17 cellular contexts compared by ENCODE assay signal in the genomic region with DNA sequence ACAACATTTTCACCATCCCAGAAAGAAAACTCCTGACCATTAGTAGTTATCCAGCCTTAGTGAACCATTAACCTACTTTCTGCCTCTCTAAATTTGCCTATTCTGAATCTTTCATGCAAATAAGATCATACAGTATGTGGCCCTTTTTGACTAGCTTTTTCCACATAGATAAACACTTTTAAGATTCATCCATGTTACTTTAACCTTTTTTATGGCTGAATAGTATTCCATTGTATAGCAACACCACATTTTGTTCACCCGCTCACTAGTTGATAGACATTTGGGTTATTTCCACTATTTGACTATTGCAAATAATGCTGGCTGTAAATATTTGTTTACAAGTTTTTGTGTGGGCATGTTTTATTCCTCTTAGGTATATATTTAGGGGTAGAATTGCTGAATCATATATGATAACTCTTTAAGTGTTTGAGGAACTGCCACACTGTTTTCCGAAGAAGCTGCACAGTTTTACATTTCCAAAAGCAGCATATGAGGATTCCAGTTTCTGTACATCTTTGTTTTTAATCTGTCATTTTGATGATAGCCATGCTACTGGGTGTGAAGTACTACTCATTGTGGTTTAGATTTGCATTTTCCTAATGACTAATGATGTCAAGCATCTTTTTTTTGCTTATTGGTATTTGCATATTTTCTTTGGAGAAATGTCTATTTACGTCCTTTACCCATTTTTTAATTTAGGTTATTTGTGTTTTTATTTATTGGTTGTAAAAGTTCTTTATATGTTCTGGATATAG. TPM values are rescaled to one million over a fixed set of nuclear protein-coding genes. Genes with fewer than 3 reads are reported as not detected.
A peak's percentile ranks its signal among the peaks of the same experiment; 100 is the strongest.
DNase-seq lines count a peak whose midpoint lies in the region; ATAC-seq, FAIRE-seq and TF ChIP-seq lines count a peak whose summit lies in the region.
"Had no signal": no experiment of that assay in that cellular context is flagged by ENCODE, and none has a peak within 500 bp of the region (broad histone marks: within the 10 kb centered on the region; RNA-seq: fewer than 3 reads in every experiment).

No MANE protein-coding gene starts in this region.

- H4K20me1 ChIP-seq in HepG2 (ENCODE audit: insufficient read depth, low read length) = no peaks in the 10 kb centered on the region

- DNase-seq in GM12892 (ENCODE audit: insufficient read length) (no peak), fibroblast of mammary gland (ENCODE audit: low read depth) (peak; percentile 23), psoas muscle (no peak), HepG2 (ENCODE audit: low spot score) (no peak), DMS79 (lab: John Stamatoyannopoulos, UW) (no peak)
- no peak for DNase-seq in stimulated activated naive CD4-positive, alpha-beta T cell treated with Interleukin-2 at 50 U/mL for 16 hours (lab: John Stamatoyannopoulos, UW)
- DNase-seq: BE2C; CD4-positive, alpha-beta memory T cell; DMS79 treated with DMSO at 0.1 percent for 48 hours; EL had no signal

- H3K27ac ChIP-seq in HEK293 (ENCODE audit: extremely low read depth, low read depth, low read length) = no peak overlapping the region
- no peak overlapping the region for H3K27ac ChIP-seq in psoas muscle
- H3K27ac ChIP-seq in HepG2 (ENCODE audit: extremely low read length, insufficient read depth, low read length) = no peak overlapping the region
- H3K27ac ChIP-seq: A549, C4-2B, HL-60 had no signal

- in situ Hi-C loops in HepG2 (cut with HindIII; ENCODE audit: extremely low pct_ligation_motif_present, low pct_unique_long_range_greater_than_20kb) = loop anchor here (10.0 kb wide), 1 partner anchor 1012 kb away; no protein-coding TSS in a partner anchor

- POLR2A ChIA-PET in HEK293 (lab: Yijun Ruan, JAX) = no interaction called here
- POLR2A ChIA-PET in HepG2 (lab: Yijun Ruan, JAX) = no interaction called here

- peak; percentile 60 for ATAC-seq in activated T-helper 17 cell treated with anti-CD3 and anti-CD28 coated beads, Interleukin-2, amount 50 U/mL, for 72 hours (replicated peaks)
- ATAC-seq in psoas muscle (no peak), HepG2 (no peak)
- ATAC-seq: A549, HCT116 had no signal

- TF ChIP-seq EP300 in HepG2 (IDR thresholded peaks at IDR 0.05; ENCODE audit: low read depth in 2 of 2, low read length in 2 of 2) (no peak), HepG2 (CRISPR knock-in tag; IDR thresholded peaks at IDR 0.05; ENCODE audit: borderline replicate concordance) (no peak)

- H3K4me3 Mint-ChIP-seq in activated T-helper 17 cell treated with anti-CD3 and anti-CD28 coated beads, Interleukin-2, amount 50 U/mL, for 72 hours = no peak overlapping the region
- H3K4me3 Mint-ChIP-seq: CD4-positive, alpha-beta memory T cell had no signal

- TF ChIP-seq RAD21 in HepG2 (CRISPR knock-in tag; IDR thresholded peaks at IDR 0.05) = no peak

- no peak overlapping the region for H3K4me2 ChIP-seq in HepG2 (ENCODE audit: low read depth, low read length)
- H3K4me2 ChIP-seq: A549 had no signal

- CTCF ChIA-PET in HEK293 (lab: Yijun Ruan, JAX) = interaction anchor here (0.7 to 0.9 kb wide), 2 partner anchors 11 to 558 kb away, joined by 3 to 4 read pairs; no protein-coding TSS in a partner anchor
- CTCF ChIA-PET in HepG2 (lab: Yijun Ruan, JAX; ENCODE audit: low intra/inter-chr PET ratio, low total read pairs) = no interaction called here

- H3K27ac Mint-ChIP-seq in activated T-helper 17 cell treated with anti-CD3 and anti-CD28 coated beads, Interleukin-2, amount 50 U/mL, for 72 hours = no peak overlapping the region
- H3K27ac Mint-ChIP-seq: CD4-positive, alpha-beta memory T cell had no signal

- H3K4me1 Mint-ChIP-seq in activated T-helper 17 cell treated with anti-CD3 and anti-CD28 coated beads, Interleukin-2, amount 50 U/mL, for 72 hours = no peaks in the 10 kb centered on the region

- H3K4me1 ChIP-seq in HEK293 (ENCODE audit: control insufficient read depth, insufficient read depth, low read length) (peaks cover 3% of the 10 kb centered on the region; the same call in 1 of the 2 replicates), psoas muscle (no peaks in the 10 kb centered on the region), HepG2 (ENCODE audit: insufficient read depth, low read length) (no peaks in the 10 kb centered on the region)
- H3K4me1 ChIP-seq: A549 had no signal

- no peak for TF ChIP-seq CTCF in HEK293 (tag by site-specific recombination; IDR thresholded peaks at IDR 0.05)
- TF ChIP-seq CTCF in fibroblast of mammary gland (conservative IDR thresholded peaks at IDR 0.05; ENCODE audit: control insufficient read depth, insufficient read depth, low read depth, low read length) = no peak
- TF ChIP-seq CTCF in psoas muscle (IDR thresholded peaks at IDR 0.05) = no peak
- TF ChIP-seq CTCF in HepG2 (CRISPR knock-in tag; IDR thresholded peaks at IDR 0.05) = no peak

- no peaks in the 10 kb centered on the region for H3K36me3 ChIP-seq in HEK293 (ENCODE audit: control insufficient read depth in 2 of 2, insufficient read depth in 1 of 2, low read length in 2 of 2)
- H3K36me3 ChIP-seq in psoas muscle (ENCODE audit: insufficient read depth in 1 of 2, low read depth in 1 of 2) = peaks cover 0 to 8% of the 10 kb centered on the region in 2 donors
- H3K36me3 ChIP-seq in HepG2 (replicated peaks in 1 of 2; ENCODE audit: control insufficient read depth in 1 of 2, insufficient read depth in 2 of 2, low read length in 2 of 2) = peaks cover 0 to 5% of the 10 kb centered on the region in 2 experiments; a peak in 1 of 5 replicates
- H3K36me3 ChIP-seq: BE2C had no signal

- H3K9me3 ChIP-seq in HEK293 (ENCODE audit: control insufficient read depth, insufficient read depth, low read depth, low read length) = no peaks in the 10 kb centered on the region
- H3K9me3 ChIP-seq in psoas muscle = no peaks in the 10 kb centered on the region
- no peaks in the 10 kb centered on the region for H3K9me3 ChIP-seq in HepG2 (ENCODE audit: low read length)
- H3K9me3 ChIP-seq: A549, BE2C had no signal

- H3K27me3 Mint-ChIP-seq in activated T-helper 17 cell treated with anti-CD3 and anti-CD28 coated beads, Interleukin-2, amount 50 U/mL, for 72 hours = no peaks in the 10 kb centered on the region
- H3K27me3 Mint-ChIP-seq: CD4-positive, alpha-beta memory T cell had no signal

- no peak overlapping the region for H2AFZ ChIP-seq in HepG2 (ENCODE audit: low read length)

- WGBS in psoas muscle, 3 donors = 97 to 98% (median 98%) methylated on average over 3 of the region's 3 CpGs
- 98% methylated on average over 3 of the region's 3 CpGs for WGBS in HepG2 (ENCODE audit: low lambda C conversion rate)

- H3K79me2 ChIP-seq in HepG2 (ENCODE audit: insufficient read depth, low read length) = no peaks in the 10 kb centered on the region

- no peaks in the 10 kb centered on the region for H3K9me3 Mint-ChIP-seq in activated T-helper 17 cell treated with anti-CD3 and anti-CD28 coated beads, Interleukin-2, amount 50 U/mL, for 72 hours
- H3K9me3 Mint-ChIP-seq: CD4-positive, alpha-beta memory T cell had no signal

- intact Hi-C loops in psoas muscle (cut with DNase I) = loop anchor here in 1 of 2 donors (5.0 kb wide), 1 partner anchor 625 kb away; no protein-coding TSS in a partner anchor
- intact Hi-C loops in HepG2 (cut with micrococcal nuclease; ENCODE audit: unreplicated experiment) = no loop called here

- H3K9ac ChIP-seq in HepG2 (ENCODE audit: insufficient read depth, low read depth, low read length) = no peak overlapping the region

- TF ChIP-seq POLR2A in GM12892 (IDR thresholded peaks at IDR 0.05; ENCODE audit: low read depth, low read length) = no peak
- TF ChIP-seq POLR2A in HepG2 (IDR thresholded peaks at IDR 0.05; ENCODE audit: insufficient read depth in 1 of 2, low read depth in 2 of 2, low read length in 2 of 2) = no peak

- FAIRE-seq in GM12892 (lab: Jason Lieb, UNC) (peak; percentile 17), HepG2 (lab: Jason Lieb, UNC) (no peak)
- FAIRE-seq: A549, GM12891 had no signal

- H3K27me3 ChIP-seq in psoas muscle (ENCODE audit: insufficient read depth in 3 of 3, low read length in 2 of 3) (no peaks in the 10 kb centered on the region), HepG2 (ENCODE audit: control insufficient read depth in 1 of 2, insufficient read depth in 2 of 2, low read length in 2 of 2) (no peaks in the 10 kb centered on the region)
- H3K27me3 ChIP-seq: BE2C had no signal

- BruUV-seq in HepG2 (replicated peaks; lab: Mats Ljungman, UMichigan) = no TSS peak

- H3K36me3 Mint-ChIP-seq in activated T-helper 17 cell treated with anti-CD3 and anti-CD28 coated beads, Interleukin-2, amount 50 U/mL, for 72 hours (ENCODE audit: low read depth) = peaks cover 10% of the 10 kb centered on the region

- H3K4me3 ChIP-seq in HEK293 (ENCODE audit: low read depth, low read length) (no peak overlapping the region), fibroblast of mammary gland (ENCODE audit: control insufficient read depth, low read depth, low read length) (no peak overlapping the region), psoas muscle (no peak overlapping the region), HepG2 (replicated peaks in 1 of 3; ENCODE audit: insufficient read depth in 1 of 3, low read depth in 2 of 3, low read length in 3 of 3) (no peak overlapping the region)
- H3K4me3 ChIP-seq: A549 had no signal

RNA-seq across cellular contexts. Expression of a gene that starts 17.1 kb away (rescaled TPM):
- polyA plus RNA-seq in GM12892 (2012; ENCODE audit: missing spikeins) = 17.1 TPM
- 10 to 100 TPM; 31.3 to 47.3 TPM for total RNA-seq in activated T-helper 17 cell treated with anti-CD3 and anti-CD28 coated beads, Interleukin-2, amount 50 U/mL, for 72 hours
- total RNA-seq in psoas muscle (10 to 100 TPM in 3 of 4 donors, 1 to 10 TPM in 1; 7.5 to 26.4 (median 13.2) TPM), HepG2 (2016; rRNA removed; fragmentation: Illumina TruSeq; extraction: Trizol) (23.5 and 34.7 TPM in 2 replicates)
- polyA plus RNA-seq in psoas muscle (1 to 10 TPM; 4.3 to 9.8 (median 5.6) TPM), HepG2 (2011; rRNA removed) (17.4 and 26.1 TPM in 2 replicates)
- total RNA-seq in HepG2 (2016; cell fraction: cytosol; rRNA removed; fragmentation: Illumina TruSeq; extraction: Trizol; ENCODE audit: low read depth) = 4.1 and 4.7 TPM in 2 replicates
- total RNA-seq in HepG2 (2016; cell fraction: insoluble cytoplasmic fraction; rRNA removed; fragmentation: Illumina TruSeq; extraction: Trizol) = 21.9 and 30.5 TPM in 2 replicates
- total RNA-seq in HepG2 (2016; cell fraction: membrane; rRNA removed; fragmentation: Illumina TruSeq; extraction: Trizol) = 5.7 and 6.7 TPM in 2 replicates
- 46.8 and 49.6 TPM in 2 replicates for total RNA-seq in HepG2 (2016; cell fraction: nucleus; rRNA removed; fragmentation: Illumina TruSeq; extraction: Trizol)
- polyA plus RNA-seq in HepG2 (2011; cell fraction: cytosol; rRNA removed) = 9.3 and 12.5 TPM in 2 replicates
- 13.1 and 27.1 TPM in 2 replicates for polyA plus RNA-seq in HepG2 (2011; cell fraction: nucleus; rRNA removed)
- polyA plus RNA-seq in HepG2 (2012) = 7.6 and 16.7 TPM in 2 replicates
- 0.73 and 0.87 TPM in 2 replicates for polyA plus RNA-seq in HepG2 (2016; cell fraction: cytosol; fragmentation: Illumina TruSeq; extraction: Trizol; ENCODE audit: low read depth)
- 22.0 and 24.0 TPM in 2 replicates for polyA plus RNA-seq in HepG2 (2016; cell fraction: insoluble cytoplasmic fraction; fragmentation: Illumina TruSeq; extraction: Trizol; ENCODE audit: low read depth)
- polyA plus RNA-seq in HepG2 (2016; cell fraction: membrane; fragmentation: Illumina TruSeq; extraction: Trizol; ENCODE audit: low read depth) = 2.4 and 2.5 TPM in 2 replicates
- polyA plus RNA-seq in HepG2 (2016; cell fraction: nucleus; fragmentation: Illumina TruSeq; extraction: Trizol; ENCODE audit: insufficient read depth, low read depth) = 23.2 and 24.7 TPM in 2 replicates
- polyA minus RNA-seq in HepG2 (2011; rRNA and poly(A)+ RNA removed; ENCODE audit: low replicate concordance) = 5.1 and 18.3 TPM in 2 replicates
- polyA minus RNA-seq in HepG2 (2011; cell fraction: cytosol; rRNA and poly(A)+ RNA removed) = 34.5 and 43.9 TPM in 2 replicates
- polyA minus RNA-seq in HepG2 (2011; cell fraction: nucleus; rRNA and poly(A)+ RNA removed) = 75.1 and 77.6 TPM in 2 replicates
